ENCODE assay signal across 9 cellular contexts in the genomic region with DNA sequence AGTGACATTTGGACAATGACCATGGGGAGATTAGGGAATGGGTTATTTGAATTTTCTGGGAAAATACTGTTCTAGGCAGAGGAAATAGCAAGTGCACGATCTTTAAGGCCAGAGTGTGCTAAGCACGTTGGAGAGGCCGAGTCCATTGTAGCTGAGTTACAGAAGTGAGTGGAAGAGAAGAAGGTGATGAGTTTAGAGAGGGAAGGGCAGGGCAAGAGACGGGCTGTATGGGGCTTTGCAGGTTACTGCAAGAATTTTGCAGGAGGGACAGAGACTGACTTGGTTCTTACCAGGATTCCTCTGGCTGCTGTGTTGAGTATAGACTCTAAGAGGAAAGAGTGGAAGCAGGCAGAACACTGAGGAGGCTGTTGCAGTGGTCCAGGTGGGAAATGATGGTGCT. TPM values are rescaled to one million over a fixed set of nuclear protein-coding genes. Genes with fewer than 3 reads are reported as not detected.
DNase-seq lines count a peak whose midpoint lies in the region; ATAC-seq and TF ChIP-seq lines count a peak whose summit lies in the region.
"Had no signal": no experiment of that assay in that cellular context is flagged by ENCODE, and none has a peak within 500 bp of the region (broad histone marks: within the 10 kb centered on the region; RNA-seq: fewer than 3 reads in every experiment).

No MANE protein-coding gene starts in this region.

- no peak overlapping the region for H2AK5ac ChIP-seq in H9 (ENCODE audit: insufficient read length, low read length)

- POLR2A ChIA-PET in naive thymus-derived CD8-positive, alpha-beta T cell (lab: Charles Lee): interaction anchor here (0.7 to 4.4 kb wide), 3 partner anchors 7 to 14 kb away, joined by 3 to 46 read pairs (median 10); no protein-coding TSS in a partner anchor

- H3K27ac ChIP-seq in BLaER1 treated with 17β-estradiol and CSF1 and Interleukin-3, amounts not matched to agents 10 nM and 100 nM: peak overlapping the region in 2 of 11 experiments; percentile 87 to 97; a peak in 3 of 22 replicates
- H3K27ac ChIP-seq in H9 (ENCODE audit: insufficient read length, low read depth, low read length): no peak overlapping the region

- H3K27me3 ChIP-seq in BLaER1 treated with 17β-estradiol and CSF1 and Interleukin-3, amounts not matched to agents 10 nM and 100 nM: no peaks in the 10 kb centered on the region
- no peaks in the 10 kb centered on the region for H3K27me3 ChIP-seq in H9 (ENCODE audit: insufficient read depth, low read length)

- H3K4ac ChIP-seq in H9 (ENCODE audit: low read depth, low read length): no peak overlapping the region

- H3K4me3 Mint-ChIP-seq in H9: peak overlapping the region; percentile 93 to 97
- H3K4me3 Mint-ChIP-seq in activated naive CD8-positive, alpha-beta T cell: peak overlapping the region; percentile 94
- peak overlapping the region; percentile 37 to 100 (median 98) for H3K4me3 Mint-ChIP-seq in naive thymus-derived CD8-positive, alpha-beta T cell

- no peaks in the 10 kb centered on the region for H3K36me3 ChIP-seq in BLaER1 treated with 17β-estradiol and CSF1 and Interleukin-3, amounts not matched to agents 10 nM and 100 nM

- no peak overlapping the region for H3K56ac ChIP-seq in H9 (ENCODE audit: insufficient read length, low read depth, low read length)

- H3K14ac ChIP-seq in H9 (ENCODE audit: insufficient read depth, low read length): no peak overlapping the region

- H3K4me1 Mint-ChIP-seq in H9: peaks cover 22 to 31% of the 10 kb centered on the region in 2 experiments
- H3K4me1 Mint-ChIP-seq in activated naive CD8-positive, alpha-beta T cell (ENCODE audit: low read depth): peaks cover 38% of the 10 kb centered on the region
- H3K4me1 Mint-ChIP-seq in naive thymus-derived CD8-positive, alpha-beta T cell: peaks cover 18 to 34% (median 29%) of the 10 kb centered on the region in 4 donors

- peaks cover 6% of the 10 kb centered on the region; the same call in 1 of the 2 replicates for H3K79me2 ChIP-seq in H9 (ENCODE audit: insufficient read depth, low read length)

- peaks cover 26 to 35% (median 28%) of the 10 kb centered on the region in 10 experiments for H3K4me1 ChIP-seq in BLaER1 treated with 17β-estradiol and CSF1 and Interleukin-3, amounts not matched to agents 10 nM and 100 nM
- no peaks in the 10 kb centered on the region for H3K4me1 ChIP-seq in H9 (ENCODE audit: insufficient read depth, low read length)

- no peak overlapping the region for H2BK12ac ChIP-seq in H9 (ENCODE audit: insufficient read length, low read depth, low read length)

- H3K23ac ChIP-seq in H9 (ENCODE audit: insufficient read length, low read depth, low read length): no peak overlapping the region

- H3K27ac Mint-ChIP-seq in H9: no peak overlapping the region
- peak overlapping the region; percentile 96 for H3K27ac Mint-ChIP-seq in activated naive CD8-positive, alpha-beta T cell
- H3K27ac Mint-ChIP-seq in naive thymus-derived CD8-positive, alpha-beta T cell: peak overlapping the region in 9 of 10 donors; percentile 7 to 98 (median 94)

- no peak overlapping the region for H4K8ac ChIP-seq in H9 (replicated peaks; ENCODE audit: insufficient read length, low read depth, low read length)

- H4K5ac ChIP-seq in H9 (ENCODE audit: insufficient read length, low read depth, low read length): no peak overlapping the region

- H3K18ac ChIP-seq in H9 (ENCODE audit: insufficient read length, low read depth, low read length): no peak overlapping the region

- no peaks in the 10 kb centered on the region for H3K9me3 Mint-ChIP-seq in H9
- H3K9me3 Mint-ChIP-seq in activated naive CD8-positive, alpha-beta T cell (ENCODE audit: low read depth): no peaks in the 10 kb centered on the region
- H3K9me3 Mint-ChIP-seq in naive thymus-derived CD8-positive, alpha-beta T cell: peaks cover 0 to 2% (median 0%) of the 10 kb centered on the region in 9 donors

- H2BK120ac ChIP-seq in H9 (ENCODE audit: low read depth, low read length, poor library complexity, severe bottlenecking): no peak overlapping the region

- DNase-seq in H9: no peak
- no peak for DNase-seq in naive thymus-derived CD8-positive, alpha-beta T cell
- no peak for DNase-seq in inferior parietal cortex (ENCODE audit: extremely low spot score)
- DNase-seq: activated CD4-positive, CD25-positive, alpha-beta regulatory T cell had no signal

- no peaks in the 10 kb centered on the region; the same call in 1 of the 2 replicates for H3K27me3 Mint-ChIP-seq in H9 (ENCODE audit: low read depth)
- no peaks in the 10 kb centered on the region for H3K27me3 Mint-ChIP-seq in activated naive CD8-positive, alpha-beta T cell
- H3K27me3 Mint-ChIP-seq in naive thymus-derived CD8-positive, alpha-beta T cell: no peaks in the 10 kb centered on the region

- H4K91ac ChIP-seq in H9 (ENCODE audit: insufficient read length, low read depth, low read length): no peak overlapping the region

- ATAC-seq in naive thymus-derived CD8-positive, alpha-beta T cell: no peak
- no peak for ATAC-seq in GM21360 (IDR thresholded peaks at IDR 0.05; ENCODE audit: unreplicated experiment)
- no peak for ATAC-seq in GM21515 (IDR thresholded peaks at IDR 0.05; ENCODE audit: unreplicated experiment)
- no peak for ATAC-seq in GM21619 (IDR thresholded peaks at IDR 0.05; ENCODE audit: unreplicated experiment)

- peak overlapping the region; percentile 80 to 94 (median 89); a peak in 20 of 22 replicates for H3K4me2 ChIP-seq in BLaER1 treated with 17β-estradiol and CSF1 and Interleukin-3, amounts not matched to agents 10 nM and 100 nM
- peak overlapping the region; percentile 73 for H3K4me2 ChIP-seq in H9 (ENCODE audit: insufficient read depth, insufficient read length, low read length)

- TF ChIP-seq CTCF in H9 (conservative IDR thresholded peaks at IDR 0.05): no peak

- peaks cover 11% of the 10 kb centered on the region for H3K23me2 ChIP-seq in H9 (ENCODE audit: insufficient read length, low read depth, low read length, poor library complexity, severe bottlenecking)

- no peak overlapping the region for H2BK5ac ChIP-seq in H9 (ENCODE audit: insufficient read length, low read length)

- H4K20me1 ChIP-seq in BLaER1 treated with 17β-estradiol and CSF1 and Interleukin-3, amounts not matched to agents 10 nM and 100 nM: peaks cover 10 to 28% (median 25%) of the 10 kb centered on the region in 11 experiments; a peak in 17 of 22 replicates
- no peaks in the 10 kb centered on the region for H4K20me1 ChIP-seq in H9 (ENCODE audit: control insufficient read depth, insufficient read depth, insufficient read length)

- H3K9me3 ChIP-seq in BLaER1 treated with 17β-estradiol and CSF1 and Interleukin-3, amounts not matched to agents 10 nM and 100 nM (replicated peaks in 1 of 11): no peaks in the 10 kb centered on the region
- no peaks in the 10 kb centered on the region for H3K9me3 ChIP-seq in H9 (ENCODE audit: control insufficient read depth, low read depth, low read length)

- H3K79me1 ChIP-seq in H9 (ENCODE audit: insufficient read depth, low read depth, low read length, poor library complexity, severe bottlenecking): no peaks in the 10 kb centered on the region

- H2BK15ac ChIP-seq in H9 (ENCODE audit: low read depth, low read length): no peak overlapping the region

- H3K4me3 ChIP-seq in BLaER1 treated with 17β-estradiol and CSF1 and Interleukin-3, amounts not matched to agents 10 nM and 100 nM: peak overlapping the region in 4 of 10 experiments; percentile 96 to 100 (median 98); a peak in 5 of 20 replicates

- H3K9ac ChIP-seq in BLaER1 treated with 17β-estradiol and CSF1 and Interleukin-3, amounts not matched to agents 10 nM and 100 nM: no peak overlapping the region; a peak in 1 of 22 replicates
- no peak overlapping the region for H3K9ac ChIP-seq in H9 (ENCODE audit: extremely low read depth, insufficient read length, low read length)

- WGBS in H9 (ENCODE audit: extremely low coverage, insufficient read length, low lambda C conversion rate): no CpG with 5 or more reads among the region's 4 CpGs

- no peak overlapping the region for H3T11ph ChIP-seq in H9 (ENCODE audit: low read length)

- no peaks in the 10 kb centered on the region for H3K36me3 Mint-ChIP-seq in H9 (ENCODE audit: insufficient read depth in 1 of 3, low read depth in 3 of 3)
- H3K36me3 Mint-ChIP-seq in activated naive CD8-positive, alpha-beta T cell: peaks cover 12% of the 10 kb centered on the region
- H3K36me3 Mint-ChIP-seq in naive thymus-derived CD8-positive, alpha-beta T cell: peaks cover 0 to 4% (median 0%) of the 10 kb centered on the region in 3 donors

- no peak overlapping the region for H2AFZ ChIP-seq in H9 (ENCODE audit: low read length)

- H2BK20ac ChIP-seq in H9 (ENCODE audit: low read depth, low read length, poor library complexity, severe bottlenecking): no peak overlapping the region

RNA-seq across cellular contexts. Expression of gene NCOA3, which starts 1.1 kb away (rescaled TPM):
- 22.3 and 23.3 TPM in 2 replicates for total RNA-seq in H9 (2021)
- total RNA-seq in naive thymus-derived CD8-positive, alpha-beta T cell: 100 to 1,000 TPM in 1 of 2 experiments, 10 to 100 TPM in 1; 92.0 to 106 TPM
- 10 to 100 TPM; 18.4 to 27.8 (median 20.1) TPM for polyA plus RNA-seq in naive thymus-derived CD8-positive, alpha-beta T cell

Comparison
In these comparisons a context has a peak if more than half of its experiments do, and no peak if none do; other contexts are left out.
1. H3K27ac Mint-ChIP-seq: peak in activated naive CD8-positive, alpha-beta T cell (single experiment) and naive thymus-derived CD8-positive, alpha-beta T cell (9 of 10); none in H9 (0 of 3).
2. Peak in every context shown above with its lines, with median percentiles within 50 percentile points of each other: H3K4me3 Mint-ChIP-seq.